1 cellular context compared by ENCODE assay signal in the genomic region with DNA sequence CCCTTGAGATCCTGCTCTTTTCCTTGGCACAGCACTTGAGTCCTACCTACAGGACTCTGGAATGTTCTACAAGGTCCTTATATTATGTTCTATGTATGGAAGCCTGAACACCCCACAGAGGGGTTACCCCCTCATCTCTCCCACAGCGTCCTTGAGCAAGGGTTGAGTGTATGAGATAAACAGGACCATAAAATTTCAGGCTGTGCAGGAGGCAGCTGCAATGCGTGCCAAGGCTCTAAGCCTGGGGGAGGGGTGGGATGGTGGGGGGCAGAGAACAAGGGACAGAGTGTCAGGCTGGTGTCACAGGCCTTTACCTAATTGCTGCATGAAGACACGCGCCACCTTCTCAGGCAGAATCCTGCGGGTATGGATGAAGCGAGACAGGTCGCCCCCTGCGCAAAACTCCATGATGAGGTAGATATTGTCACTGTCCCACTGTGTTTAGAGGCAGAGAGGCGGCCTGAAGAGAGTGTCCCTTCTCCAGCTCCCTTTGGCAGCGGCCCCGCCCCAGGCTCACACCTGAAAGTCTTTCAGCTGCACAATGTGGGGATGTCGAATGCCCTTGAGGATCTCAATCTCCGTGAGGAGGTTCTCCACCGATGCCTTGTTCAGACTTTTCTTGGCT.
TF ChIP-seq lines count a peak whose summit lies in the region.

No MANE protein-coding gene starts in this region.

TF ChIP-seq in H1, 55 proteins besides CTCF, POLR2A, EP300 and RAD21:
- TF ChIP-seq TEAD4 (IDR thresholded peaks at IDR 0.05; ENCODE audit: low read depth, low read length) (no peak), EGR1 (IDR thresholded peaks at IDR 0.05; ENCODE audit: borderline replicate concordance, low read depth, low read length) (no peak), CREB1 (IDR thresholded peaks at IDR 0.05) (no peak), BCL11A (IDR thresholded peaks at IDR 0.05; ENCODE audit: low read depth in 2 of 2, low read length in 2 of 2) (no peak), RXRA (IDR thresholded peaks at IDR 0.05; ENCODE audit: insufficient read depth, low read depth, low read length) (no peak), TAF7 (optimal IDR thresholded peaks at IDR 0.05; ENCODE audit: borderline replicate concordance, low read depth, low read length) (no peak), CHD2 (IDR thresholded peaks at IDR 0.05; ENCODE audit: low read length) (no peak), FOSL1 (IDR thresholded peaks at IDR 0.05; ENCODE audit: insufficient read depth, low read depth, low read length) (no peak), MAFK (IDR thresholded peaks at IDR 0.05; ENCODE audit: low read depth, low read length) (no peak), CBX5 (IDR thresholded peaks at IDR 0.05; ENCODE audit: low read depth, low read length) (no peak)
- TF ChIP-seq, protein P1, sequence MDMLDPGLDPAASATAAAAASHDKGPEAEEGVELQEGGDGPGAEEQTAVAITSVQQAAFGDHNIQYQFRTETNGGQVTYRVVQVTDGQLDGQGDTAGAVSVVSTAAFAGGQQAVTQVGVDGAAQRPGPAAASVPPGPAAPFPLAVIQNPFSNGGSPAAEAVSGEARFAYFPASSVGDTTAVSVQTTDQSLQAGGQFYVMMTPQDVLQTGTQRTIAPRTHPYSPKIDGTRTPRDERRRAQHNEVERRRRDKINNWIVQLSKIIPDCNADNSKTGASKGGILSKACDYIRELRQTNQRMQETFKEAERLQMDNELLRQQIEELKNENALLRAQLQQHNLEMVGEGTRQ (IDR thresholded peaks at IDR 0.05; ENCODE audit: low read length), result no peak
- TF ChIP-seq, protein P2, sequence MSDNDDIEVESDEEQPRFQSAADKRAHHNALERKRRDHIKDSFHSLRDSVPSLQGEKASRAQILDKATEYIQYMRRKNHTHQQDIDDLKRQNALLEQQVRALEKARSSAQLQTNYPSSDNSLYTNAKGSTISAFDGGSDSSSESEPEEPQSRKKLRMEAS (IDR thresholded peaks at IDR 0.05), result no peak
- TF ChIP-seq, protein P3, sequence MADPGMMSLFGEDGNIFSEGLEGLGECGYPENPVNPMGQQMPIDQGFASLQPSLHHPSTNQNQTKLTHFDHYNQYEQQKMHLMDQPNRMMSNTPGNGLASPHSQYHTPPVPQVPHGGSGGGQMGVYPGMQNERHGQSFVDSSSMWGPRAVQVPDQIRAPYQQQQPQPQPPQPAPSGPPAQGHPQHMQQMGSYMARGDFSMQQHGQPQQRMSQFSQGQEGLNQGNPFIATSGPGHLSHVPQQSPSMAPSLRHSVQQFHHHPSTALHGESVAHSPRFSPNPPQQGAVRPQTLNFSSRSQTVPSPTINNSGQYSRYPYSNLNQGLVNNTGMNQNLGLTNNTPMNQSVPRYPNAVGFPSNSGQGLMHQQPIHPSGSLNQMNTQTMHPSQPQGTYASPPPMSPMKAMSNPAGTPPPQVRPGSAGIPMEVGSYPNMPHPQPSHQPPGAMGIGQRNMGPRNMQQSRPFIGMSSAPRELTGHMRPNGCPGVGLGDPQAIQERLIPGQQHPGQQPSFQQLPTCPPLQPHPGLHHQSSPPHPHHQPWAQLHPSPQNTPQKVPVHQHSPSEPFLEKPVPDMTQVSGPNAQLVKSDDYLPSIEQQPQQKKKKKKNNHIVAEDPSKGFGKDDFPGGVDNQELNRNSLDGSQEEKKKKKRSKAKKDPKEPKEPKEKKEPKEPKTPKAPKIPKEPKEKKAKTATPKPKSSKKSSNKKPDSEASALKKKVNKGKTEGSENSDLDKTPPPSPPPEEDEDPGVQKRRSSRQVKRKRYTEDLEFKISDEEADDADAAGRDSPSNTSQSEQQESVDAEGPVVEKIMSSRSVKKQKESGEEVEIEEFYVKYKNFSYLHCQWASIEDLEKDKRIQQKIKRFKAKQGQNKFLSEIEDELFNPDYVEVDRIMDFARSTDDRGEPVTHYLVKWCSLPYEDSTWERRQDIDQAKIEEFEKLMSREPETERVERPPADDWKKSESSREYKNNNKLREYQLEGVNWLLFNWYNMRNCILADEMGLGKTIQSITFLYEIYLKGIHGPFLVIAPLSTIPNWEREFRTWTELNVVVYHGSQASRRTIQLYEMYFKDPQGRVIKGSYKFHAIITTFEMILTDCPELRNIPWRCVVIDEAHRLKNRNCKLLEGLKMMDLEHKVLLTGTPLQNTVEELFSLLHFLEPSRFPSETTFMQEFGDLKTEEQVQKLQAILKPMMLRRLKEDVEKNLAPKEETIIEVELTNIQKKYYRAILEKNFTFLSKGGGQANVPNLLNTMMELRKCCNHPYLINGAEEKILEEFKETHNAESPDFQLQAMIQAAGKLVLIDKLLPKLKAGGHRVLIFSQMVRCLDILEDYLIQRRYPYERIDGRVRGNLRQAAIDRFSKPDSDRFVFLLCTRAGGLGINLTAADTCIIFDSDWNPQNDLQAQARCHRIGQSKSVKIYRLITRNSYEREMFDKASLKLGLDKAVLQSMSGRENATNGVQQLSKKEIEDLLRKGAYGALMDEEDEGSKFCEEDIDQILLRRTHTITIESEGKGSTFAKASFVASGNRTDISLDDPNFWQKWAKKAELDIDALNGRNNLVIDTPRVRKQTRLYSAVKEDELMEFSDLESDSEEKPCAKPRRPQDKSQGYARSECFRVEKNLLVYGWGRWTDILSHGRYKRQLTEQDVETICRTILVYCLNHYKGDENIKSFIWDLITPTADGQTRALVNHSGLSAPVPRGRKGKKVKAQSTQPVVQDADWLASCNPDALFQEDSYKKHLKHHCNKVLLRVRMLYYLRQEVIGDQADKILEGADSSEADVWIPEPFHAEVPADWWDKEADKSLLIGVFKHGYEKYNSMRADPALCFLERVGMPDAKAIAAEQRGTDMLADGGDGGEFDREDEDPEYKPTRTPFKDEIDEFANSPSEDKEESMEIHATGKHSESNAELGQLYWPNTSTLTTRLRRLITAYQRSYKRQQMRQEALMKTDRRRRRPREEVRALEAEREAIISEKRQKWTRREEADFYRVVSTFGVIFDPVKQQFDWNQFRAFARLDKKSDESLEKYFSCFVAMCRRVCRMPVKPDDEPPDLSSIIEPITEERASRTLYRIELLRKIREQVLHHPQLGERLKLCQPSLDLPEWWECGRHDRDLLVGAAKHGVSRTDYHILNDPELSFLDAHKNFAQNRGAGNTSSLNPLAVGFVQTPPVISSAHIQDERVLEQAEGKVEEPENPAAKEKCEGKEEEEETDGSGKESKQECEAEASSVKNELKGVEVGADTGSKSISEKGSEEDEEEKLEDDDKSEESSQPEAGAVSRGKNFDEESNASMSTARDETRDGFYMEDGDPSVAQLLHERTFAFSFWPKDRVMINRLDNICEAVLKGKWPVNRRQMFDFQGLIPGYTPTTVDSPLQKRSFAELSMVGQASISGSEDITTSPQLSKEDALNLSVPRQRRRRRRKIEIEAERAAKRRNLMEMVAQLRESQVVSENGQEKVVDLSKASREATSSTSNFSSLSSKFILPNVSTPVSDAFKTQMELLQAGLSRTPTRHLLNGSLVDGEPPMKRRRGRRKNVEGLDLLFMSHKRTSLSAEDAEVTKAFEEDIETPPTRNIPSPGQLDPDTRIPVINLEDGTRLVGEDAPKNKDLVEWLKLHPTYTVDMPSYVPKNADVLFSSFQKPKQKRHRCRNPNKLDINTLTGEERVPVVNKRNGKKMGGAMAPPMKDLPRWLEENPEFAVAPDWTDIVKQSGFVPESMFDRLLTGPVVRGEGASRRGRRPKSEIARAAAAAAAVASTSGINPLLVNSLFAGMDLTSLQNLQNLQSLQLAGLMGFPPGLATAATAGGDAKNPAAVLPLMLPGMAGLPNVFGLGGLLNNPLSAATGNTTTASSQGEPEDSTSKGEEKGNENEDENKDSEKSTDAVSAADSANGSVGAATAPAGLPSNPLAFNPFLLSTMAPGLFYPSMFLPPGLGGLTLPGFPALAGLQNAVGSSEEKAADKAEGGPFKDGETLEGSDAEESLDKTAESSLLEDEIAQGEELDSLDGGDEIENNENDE (IDR thresholded peaks at IDR 0.05; ENCODE audit: insufficient replicate concordance, low read length), result no peak
